Comparison of ENCODE assay signal across 16 cellular contexts in the genomic region with DNA sequence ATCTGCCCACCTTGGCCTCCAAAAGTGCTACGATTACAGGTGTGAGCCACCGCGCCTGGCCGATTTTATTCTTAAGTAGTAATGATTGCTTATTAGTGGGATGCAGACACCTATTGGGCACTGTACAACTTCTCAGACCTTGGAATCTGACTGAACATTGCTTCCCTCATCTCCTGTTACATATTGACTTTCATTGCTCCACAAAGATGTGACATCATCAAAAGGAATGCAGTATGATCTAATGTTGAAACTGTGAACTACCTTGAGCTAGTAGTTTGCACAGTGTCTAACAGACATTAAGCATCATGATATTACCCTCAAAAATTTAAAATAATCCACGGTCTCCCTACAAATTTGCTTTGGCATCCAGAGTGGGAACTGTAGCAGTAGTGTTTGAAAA.
DNase-seq lines count a peak whose midpoint lies in the region; FAIRE-seq and TF ChIP-seq lines count a peak whose summit lies in the region.
"Had no signal": no experiment of that assay in that cellular context is flagged by ENCODE, and none has a peak within 500 bp of the region (broad histone marks: within the 10 kb centered on the region; RNA-seq: fewer than 3 reads in every experiment).

No MANE protein-coding gene starts in this region.

- TF ChIP-seq CTCF in kidney epithelial cell (IDR thresholded peaks at IDR 0.05; ENCODE audit: insufficient read depth, low read length, poor library complexity, severe bottlenecking), result no peak

- intact Hi-C loops in posterior cingulate gyrus (cut with DNase I), result no loop called here

- H3K36me3 ChIP-seq in kidney epithelial cell (ENCODE audit: control insufficient read depth, insufficient read depth, low read length), result no peaks in the 10 kb centered on the region
- H3K36me3 ChIP-seq in H7 (replicated peaks; ENCODE audit: control insufficient read depth, insufficient read depth, low read length), result no peaks in the 10 kb centered on the region
- H3K36me3 ChIP-seq: ovary, tibial nerve had no signal

- H3K27me3 ChIP-seq in kidney epithelial cell (ENCODE audit: control insufficient read depth, insufficient read depth, low read length) (no peaks in the 10 kb centered on the region), H7 (ENCODE audit: control insufficient read depth, insufficient read depth, low read length) (no peaks in the 10 kb centered on the region)
- H3K27me3 ChIP-seq: ovary, tibial nerve had no signal

- peak; percentile 41 for DNase-seq in AG08395 (ENCODE audit: low spot score)
- DNase-seq in HTR-8/SVneo (ENCODE audit: insufficient read length, low spot score), result peak; percentile 37
- peak; percentile 57 for DNase-seq in astrocyte of the hippocampus (ENCODE audit: low read depth, low spot score)
- DNase-seq in kidney epithelial cell (ENCODE audit: low read depth), result peak; percentile 65
- DNase-seq in 8988T, result no peak
- DNase-seq in H7, result no peak
- DNase-seq in activated effector memory CD4-positive, alpha-beta T cell treated with anti-CD3 and anti-CD28 coated beads, Interleukin-2, amount 50 U/mL, for 16 hours, result no peak
- no peak for DNase-seq in posterior cingulate gyrus
- DNase-seq: activated CD4-positive, alpha-beta memory T cell treated with anti-CD3 and anti-CD28 coated beads, Interleukin-2, amount 10 ng/mL, durations not matched to agents 7 days and 5 days; activated gamma-delta T cell; central memory CD4-positive, alpha-beta T cell; DMS79; ovary had no signal

- H3K4me3 ChIP-seq in kidney epithelial cell (ENCODE audit: low read depth, low read length) (no peak overlapping the region), H7 (ENCODE audit: insufficient read depth, low read depth, low read length) (no peak overlapping the region)
- H3K4me3 ChIP-seq: ovary, tibial nerve had no signal

- no peak for FAIRE-seq in HTR-8/SVneo (lab: Jason Lieb, UNC)
- FAIRE-seq: endometrium, GM19239 had no signal

Comparison
In these comparisons a context has a peak if more than half of its experiments do, and no peak if none do; other contexts are left out.
1. DNase-seq: peak in AG08395 (single experiment), HTR-8/SVneo (single experiment), astrocyte of the hippocampus (single experiment) and kidney epithelial cell (single experiment); none in 8988T (single experiment), H7 (single experiment), activated effector memory CD4-positive, alpha-beta T cell treated with anti-CD3 and anti-CD28 coated beads, Interleukin-2, amount 50 U/mL, for 16 hours (single experiment) and posterior cingulate gyrus (0 of 10).